In the genomic region with DNA sequence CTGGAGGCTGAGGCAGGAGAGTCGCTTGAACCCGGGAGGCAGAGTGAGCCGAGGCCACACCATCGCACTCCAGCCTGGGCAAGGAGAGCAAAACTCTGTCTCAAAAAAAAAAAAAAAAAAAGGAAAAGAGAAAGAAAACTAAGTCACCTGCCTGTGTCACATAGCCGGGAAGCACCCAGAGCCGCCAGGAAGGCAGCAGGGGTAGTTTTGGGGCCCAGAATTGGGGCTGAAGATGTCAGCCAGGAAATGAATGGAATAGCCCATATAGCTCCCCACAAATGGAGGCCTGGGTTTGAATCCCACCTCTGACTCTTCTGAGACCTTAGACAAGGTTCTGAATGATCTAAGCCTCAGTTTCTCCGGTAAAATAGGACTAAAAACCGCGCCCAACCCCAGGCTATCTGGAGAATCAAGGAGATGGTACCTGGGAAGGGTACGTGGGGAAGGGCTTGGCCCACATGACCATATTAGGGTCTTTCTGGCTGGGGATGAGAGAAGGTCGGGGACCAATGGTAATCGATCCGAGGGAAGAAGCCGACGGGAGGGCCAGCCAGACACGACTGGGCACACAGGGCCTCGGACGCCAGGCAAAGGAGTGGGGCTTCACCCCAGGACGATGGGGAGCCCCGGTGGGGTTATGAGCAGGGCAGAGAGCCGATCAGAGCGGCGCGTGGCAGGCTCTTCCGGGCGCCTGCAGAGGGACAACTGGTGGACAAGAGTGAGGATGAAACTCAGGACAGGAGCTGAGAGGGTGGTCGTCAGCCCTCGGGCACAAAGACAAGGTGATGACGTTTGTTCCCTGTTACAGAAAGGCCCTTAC, we compare ENCODE assay signal across 8 cellular contexts. TPM values are rescaled to one million over a fixed set of nuclear protein-coding genes. Genes with fewer than 3 reads are reported as not detected.
DNase-seq lines count a peak whose midpoint lies in the region; ATAC-seq and TF ChIP-seq lines count a peak whose summit lies in the region.

No MANE protein-coding gene starts in this region.

- peak overlapping the region; percentile 81 for H4K12ac ChIP-seq in trophoblast cell (ENCODE audit: low read depth, low read length)

- peaks cover 18% of the 10 kb centered on the region for H3F3A ChIP-seq in SU-DHL-6 (ENCODE audit: insufficient read depth)

- peak overlapping the region; percentile 5 for H2BK5ac ChIP-seq in trophoblast cell (ENCODE audit: low read depth, low read length, poor library complexity)

- H3K4me1 ChIP-seq in trophoblast cell (ENCODE audit: control insufficient read depth in 1 of 2, insufficient read depth in 2 of 2, low read length in 2 of 2) = peaks cover 9% of the 10 kb centered on the region in 2 experiments

- peaks cover 43% of the 10 kb centered on the region for H3K27me3 Mint-ChIP-seq in activated naive CD4-positive, alpha-beta T cell treated with anti-CD3 and anti-CD28 coated beads, Interleukin-2, amount 10 ng/mL, durations not matched to agents 7 days and 5 days

- H3K4me3 ChIP-seq in SU-DHL-6 (ENCODE audit: insufficient read depth, low read length, poor library complexity, severe bottlenecking) = peak overlapping the region; percentile 51
- H3K4me3 ChIP-seq in fibroblast of villous mesenchyme (ENCODE audit: low read depth, low read length) = peak overlapping the region; percentile 58
- H3K4me3 ChIP-seq in trophoblast cell (ENCODE audit: low read depth, low read length) = peak overlapping the region; percentile 67

- TF ChIP-seq CTCF in SU-DHL-6 (IDR thresholded peaks at IDR 0.05; ENCODE audit: insufficient read depth, low read length, poor library complexity, severe bottlenecking) = no peak
- TF ChIP-seq CTCF in fibroblast of villous mesenchyme (IDR thresholded peaks at IDR 0.05; ENCODE audit: insufficient read depth, low read depth, low read length) = no peak

- H3K18ac ChIP-seq in trophoblast cell (ENCODE audit: low read length) = peak overlapping the region; percentile 19

- peak overlapping the region; percentile 94 for H3K14ac ChIP-seq in trophoblast cell (ENCODE audit: low read length)

- H3K36me3 Mint-ChIP-seq in activated naive CD4-positive, alpha-beta T cell treated with anti-CD3 and anti-CD28 coated beads, Interleukin-2, amount 10 ng/mL, durations not matched to agents 7 days and 5 days = peaks cover 2% of the 10 kb centered on the region

- no peaks in the 10 kb centered on the region for H3K27me3 ChIP-seq in SU-DHL-6 (ENCODE audit: low read length)
- peaks cover 34% of the 10 kb centered on the region for H3K27me3 ChIP-seq in trophoblast cell (ENCODE audit: insufficient read depth, low read length)

- H3K27ac ChIP-seq in SU-DHL-6 (ENCODE audit: low read depth, low read length) = peak overlapping the region; percentile 68
- no peak overlapping the region for H3K27ac ChIP-seq in trophoblast cell (ENCODE audit: low read depth, low read length)

- peak overlapping the region; percentile 80 for H3K4me2 ChIP-seq in SU-DHL-6 (ENCODE audit: low read depth, low read length, poor library complexity, severe bottlenecking)
- peak overlapping the region; percentile 75 for H3K4me2 ChIP-seq in trophoblast cell (ENCODE audit: low read length)

- no CpG with 5 or more reads among the region's 29 CpGs for WGBS in trophoblast cell (ENCODE audit: extremely low coverage, insufficient coverage, insufficient read length)

- no peaks in the 10 kb centered on the region for H3K9me2 ChIP-seq in SU-DHL-6 (replicated peaks; ENCODE audit: insufficient read depth, low read length)

- peak overlapping the region; percentile 51 for H2AK5ac ChIP-seq in trophoblast cell (ENCODE audit: low read length)

- no peaks in the 10 kb centered on the region for H3K9me3 ChIP-seq in SU-DHL-6 (ENCODE audit: insufficient read depth, low read length)
- H3K9me3 ChIP-seq in trophoblast cell (ENCODE audit: insufficient read depth, low read depth, low read length) = peaks cover 3% of the 10 kb centered on the region

- no peak overlapping the region for H3K4ac ChIP-seq in trophoblast cell (ENCODE audit: low read depth, low read length)

- H4K8ac ChIP-seq in trophoblast cell (ENCODE audit: low read depth, low read length) = peak overlapping the region; percentile 88

- H3K79me1 ChIP-seq in trophoblast cell (ENCODE audit: low read length) = peaks cover 3% of the 10 kb centered on the region

- peak; percentile 37 for DNase-seq in activated naive CD4-positive, alpha-beta T cell treated with anti-CD3 and anti-CD28 coated beads, Interleukin-2, amount 10 ng/mL, durations not matched to agents 7 days and 5 days
- DNase-seq in activated naive CD4-positive, alpha-beta T cell treated with Interleukin-2 at 50 U/mL for 16 hours = no peak
- DNase-seq in fibroblast of villous mesenchyme (ENCODE audit: low read depth) = no peak
- DNase-seq in trophoblast cell = no peak
- no peak for DNase-seq in amniotic stem cell (lab: John Stamatoyannopoulos, UW)
- no peak for DNase-seq in cortex of kidney (lab: John Stamatoyannopoulos, UW)

- peak overlapping the region; percentile 88 for H2AFZ ChIP-seq in SU-DHL-6 (ENCODE audit: low read depth, low read length, severe bottlenecking)
- peak overlapping the region; percentile 100 for H2AFZ ChIP-seq in trophoblast cell (ENCODE audit: insufficient read depth, low read length, poor library complexity)

- ATAC-seq in HG03039 (IDR thresholded peaks at IDR 0.05; ENCODE audit: unreplicated experiment) = peak; percentile 16

- peak overlapping the region; percentile 66 for H2BK120ac ChIP-seq in trophoblast cell (ENCODE audit: insufficient read depth, low read length, poor library complexity)

- peaks cover 49% of the 10 kb centered on the region for H3K4me1 Mint-ChIP-seq in activated naive CD4-positive, alpha-beta T cell treated with anti-CD3 and anti-CD28 coated beads, Interleukin-2, amount 10 ng/mL, durations not matched to agents 7 days and 5 days

- H3K9me3 Mint-ChIP-seq in activated naive CD4-positive, alpha-beta T cell treated with anti-CD3 and anti-CD28 coated beads, Interleukin-2, amount 10 ng/mL, durations not matched to agents 7 days and 5 days = no peaks in the 10 kb centered on the region

- peak overlapping the region; percentile 81 for H3K27ac Mint-ChIP-seq in activated naive CD4-positive, alpha-beta T cell treated with anti-CD3 and anti-CD28 coated beads, Interleukin-2, amount 10 ng/mL, durations not matched to agents 7 days and 5 days

- H3K23ac ChIP-seq in trophoblast cell (ENCODE audit: low read length) = no peak overlapping the region

- peak overlapping the region; percentile 74 for H3K4me3 Mint-ChIP-seq in activated naive CD4-positive, alpha-beta T cell treated with anti-CD3 and anti-CD28 coated beads, Interleukin-2, amount 10 ng/mL, durations not matched to agents 7 days and 5 days

- CTCF ChIA-PET in activated naive CD4-positive, alpha-beta T cell treated with anti-CD3 and anti-CD28 coated beads, Interleukin-2, amount 10 ng/mL, durations not matched to agents 7 days and 5 days (lab: Charles Lee) = interaction anchor here (1.6 to 8.5 kb wide), 2 partner anchors 9 to 50 kb away, joined by 9 to 73 read pairs; no protein-coding TSS in a partner anchor

- peak overlapping the region; percentile 79 for H4K91ac ChIP-seq in trophoblast cell (ENCODE audit: low read depth, low read length)

- H3K79me2 ChIP-seq in SU-DHL-6 (ENCODE audit: insufficient read depth, low read length) (no peaks in the 10 kb centered on the region), trophoblast cell (ENCODE audit: control insufficient read depth, insufficient read depth, low read length, poor library complexity) (peaks cover 3% of the 10 kb centered on the region)

- H3K9ac ChIP-seq in SU-DHL-6 (ENCODE audit: low read length) (peak overlapping the region; percentile 56), trophoblast cell (ENCODE audit: low read length) (peak overlapping the region; percentile 15)

- H4K20me1 ChIP-seq in SU-DHL-6 (ENCODE audit: low read depth, low read length) = no peaks in the 10 kb centered on the region

- peak overlapping the region; percentile 68 for H2BK12ac ChIP-seq in trophoblast cell (ENCODE audit: low read length)

- H3K36me3 ChIP-seq in SU-DHL-6 (ENCODE audit: low read length) = no peaks in the 10 kb centered on the region
- H3K36me3 ChIP-seq in trophoblast cell (ENCODE audit: control insufficient read depth in 1 of 2, insufficient read depth in 2 of 2, low read length in 2 of 2) = peaks cover 15 to 24% of the 10 kb centered on the region in 2 experiments

RNA-seq across cellular contexts. Expression of gene CCDC124, which starts 14.4 kb away (rescaled TPM):
- total RNA-seq in fibroblast of villous mesenchyme = 22.9 and 25.1 TPM in 2 replicates
- 82.1 and 84.6 TPM in 2 replicates for polyA plus RNA-seq in trophoblast cell (2013)

RNA-seq across cellular contexts. Expression of gene KCNN1, which starts 19.7 kb away (rescaled TPM):
- under 0.01 TPM in 2 replicates for total RNA-seq in fibroblast of villous mesenchyme
- polyA plus RNA-seq in trophoblast cell (2013) = 0.31 and 0.48 TPM in 2 replicates
